In the genomic region with DNA sequence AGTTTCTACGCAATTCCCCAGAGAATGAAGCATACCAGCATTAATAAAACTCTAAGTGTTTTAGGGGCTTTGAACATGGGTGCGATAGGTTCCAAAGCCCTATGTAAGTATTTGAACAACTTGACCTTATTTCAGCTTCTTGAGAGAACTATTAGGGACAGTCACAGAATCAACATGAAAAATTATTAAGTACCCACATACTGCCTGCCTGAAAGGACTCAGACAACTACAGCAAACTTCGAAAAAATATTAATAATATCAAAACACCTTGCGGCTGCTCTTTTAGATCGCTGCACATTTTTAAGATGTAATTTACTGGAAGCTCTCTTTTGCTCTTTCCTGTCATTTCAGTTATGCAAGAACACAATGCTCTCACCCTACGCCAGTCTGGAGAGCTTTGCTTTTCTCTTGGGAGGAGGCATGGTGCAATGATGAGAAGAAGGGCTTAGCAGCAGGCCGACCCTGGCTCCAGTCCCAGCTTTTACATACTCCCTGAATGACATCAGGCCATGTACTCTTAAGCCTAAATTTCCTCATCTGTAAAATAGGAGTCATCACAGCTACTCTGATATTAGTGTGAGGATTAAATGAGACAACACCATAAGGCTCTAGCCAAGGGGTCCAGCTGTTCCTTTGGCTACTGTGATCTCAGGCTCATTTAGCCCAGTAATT, we compare ENCODE assay signal across 15 cellular contexts.
A peak's percentile ranks its signal among the peaks of the same experiment; 100 is the strongest.
DNase-seq lines count a peak whose midpoint lies in the region; ATAC-seq, FAIRE-seq and TF ChIP-seq lines count a peak whose summit lies in the region.
"Had no signal": no experiment of that assay in that cellular context is flagged by ENCODE, and none has a peak within 500 bp of the region (broad histone marks: within the 10 kb centered on the region; RNA-seq: fewer than 3 reads in every experiment).

No MANE protein-coding gene starts in this region.

- H3K4me1 ChIP-seq in kidney (ENCODE audit: control insufficient read depth in 1 of 2, insufficient read depth in 1 of 2, low read depth in 1 of 2, low read length in 2 of 2): no peaks in the 10 kb centered on the region
- peaks cover 0 to 23% (median 5%) of the 10 kb centered on the region in 4 donors for H3K4me1 ChIP-seq in tibial artery

- H3K9me3 Mint-ChIP-seq in stimulated activated effector memory CD8-positive, alpha-beta T cell treated with anti-CD3 and anti-CD28 coated beads, Interleukin-12 subunit alpha, Interleukin-12 subunit beta, amount 100 ng/mL, for 72 hours: peaks cover 6% of the 10 kb centered on the region

- DNase-seq in HT1080 (ENCODE audit: low read depth) (peak; percentile 36), bronchial epithelial cell (ENCODE audit: low read depth) (peak; percentile 28), kidney (peak; percentile 73), tibial artery (peak; percentile 91 to 92), HEK293T (ENCODE audit: extremely low spot score) (no peak), dedifferentiated amniotic fluid mesenchymal stem cell (ENCODE audit: extremely low spot score) (no peak)
- no peak for DNase-seq in stimulated activated CD4-positive, alpha-beta T cell treated with anti-CD3 and anti-CD28 coated beads, Interleukin-15, amount 100 ng/mL, for 24 hours
- no peak for DNase-seq in stimulated activated effector memory CD8-positive, alpha-beta T cell treated with anti-CD3 and anti-CD28 coated beads, Interleukin-12 subunit alpha, Interleukin-12 subunit beta, amount 100 ng/mL, for 72 hours (ENCODE audit: low spot score in 2 of 2)
- DNase-seq: anterior cingulate cortex; EL; GOT3; NK-92 treated with Interleukin-12 subunit alpha and Interleukin-12 subunit beta, amount 100 ng/mL, for 24 hours had no signal

- intact Hi-C loops in kidney (cut with DNase I): no loop called here
- intact Hi-C loops in tibial artery (cut with DNase I; ENCODE audit: low total_unique reads): no loop called here

- no peak overlapping the region for H3K9ac ChIP-seq in kidney (ENCODE audit: low read length in 2 of 2)

- no peak overlapping the region for H3K4me3 ChIP-seq in bronchial epithelial cell (ENCODE audit: low read depth, low read length)
- no peak overlapping the region for H3K4me3 ChIP-seq in kidney (ENCODE audit: low read length in 2 of 2)
- no peak overlapping the region for H3K4me3 ChIP-seq in tibial artery
- H3K4me3 ChIP-seq: smooth muscle cell had no signal

- no peak overlapping the region for H3K4me3 Mint-ChIP-seq in stimulated activated effector memory CD8-positive, alpha-beta T cell treated with anti-CD3 and anti-CD28 coated beads, Interleukin-12 subunit alpha, Interleukin-12 subunit beta, amount 100 ng/mL, for 72 hours
- H3K4me3 Mint-ChIP-seq: mesothelial cell of epicardium had no signal

- POLR2A ChIA-PET in HEK293T (lab: Yijun Ruan, JAX): no interaction called here

- H3K9me3 ChIP-seq in kidney (ENCODE audit: control insufficient read depth in 1 of 2, low read length in 2 of 2) (no peaks in the 10 kb centered on the region), tibial artery (no peaks in the 10 kb centered on the region)

- H3K4me1 Mint-ChIP-seq in stimulated activated effector memory CD8-positive, alpha-beta T cell treated with anti-CD3 and anti-CD28 coated beads, Interleukin-12 subunit alpha, Interleukin-12 subunit beta, amount 100 ng/mL, for 72 hours: no peaks in the 10 kb centered on the region
- H3K4me1 Mint-ChIP-seq: mesothelial cell of epicardium had no signal

- H3K36me3 ChIP-seq in bronchial epithelial cell (ENCODE audit: control insufficient read depth, insufficient read depth, low read length): no peaks in the 10 kb centered on the region
- no peaks in the 10 kb centered on the region for H3K36me3 ChIP-seq in kidney (ENCODE audit: control insufficient read depth in 1 of 2, insufficient read depth in 2 of 2, low read length in 2 of 2)
- no peaks in the 10 kb centered on the region for H3K36me3 ChIP-seq in tibial artery

- FAIRE-seq in bronchial epithelial cell (lab: Jason Lieb, UNC) (no peak), kidney (lab: Jason Lieb, UNC) (no peak)
- FAIRE-seq: frontal cortex had no signal

- CTCF ChIA-PET in HEK293T (lab: Yijun Ruan, JAX): no interaction called here

- H3K27ac Mint-ChIP-seq in stimulated activated effector memory CD8-positive, alpha-beta T cell treated with anti-CD3 and anti-CD28 coated beads, Interleukin-12 subunit alpha, Interleukin-12 subunit beta, amount 100 ng/mL, for 72 hours: no peak overlapping the region
- H3K27ac Mint-ChIP-seq: mesothelial cell of epicardium had no signal

- TF ChIP-seq CTCF in bronchial epithelial cell (IDR thresholded peaks at IDR 0.05; ENCODE audit: insufficient read depth, low read length, severe bottlenecking) (no peak), kidney (IDR thresholded peaks at IDR 0.05; ENCODE audit: borderline replicate concordance, extremely low read depth, insufficient read depth) (no peak), tibial artery (IDR thresholded peaks at IDR 0.05) (no peak)

- no peak for ATAC-seq in stimulated activated effector memory CD8-positive, alpha-beta T cell treated with anti-CD3 and anti-CD28 coated beads, Interleukin-12 subunit alpha, Interleukin-12 subunit beta, amount 100 ng/mL, for 72 hours

- H3K36me3 Mint-ChIP-seq in stimulated activated effector memory CD8-positive, alpha-beta T cell treated with anti-CD3 and anti-CD28 coated beads, Interleukin-12 subunit alpha, Interleukin-12 subunit beta, amount 100 ng/mL, for 72 hours: no peaks in the 10 kb centered on the region
- H3K36me3 Mint-ChIP-seq: mesothelial cell of epicardium had no signal

- H3K27ac ChIP-seq in kidney (ENCODE audit: low read depth in 2 of 2, low read length in 2 of 2) (no peak overlapping the region), tibial artery (peak overlapping the region; percentile 10 to 23)

- H3K27me3 ChIP-seq in bronchial epithelial cell (ENCODE audit: control insufficient read depth, insufficient read depth, low read length): peaks cover 3% of the 10 kb centered on the region
- H3K27me3 ChIP-seq in tibial artery: no peaks in the 10 kb centered on the region

TF ChIP-seq in HEK293T, 16 proteins besides CTCF, POLR2A, EP300 and RAD21:
- TF ChIP-seq L3MBTL2 (conservative IDR thresholded peaks at IDR 0.05) (no peak), FOXK2 (IDR thresholded peaks at IDR 0.05) (no peak), ELF4 (IDR thresholded peaks at IDR 0.05) (no peak), FOXM1 (IDR thresholded peaks at IDR 0.05; ENCODE audit: borderline replicate concordance) (no peak), LEF1 (IDR thresholded peaks at IDR 0.05; ENCODE audit: borderline replicate concordance) (no peak), NFRKB (IDR thresholded peaks at IDR 0.05) (no peak), HDGF (IDR thresholded peaks at IDR 0.05; ENCODE audit: borderline replicate concordance) (no peak), ARNT (IDR thresholded peaks at IDR 0.05) (no peak), CTBP1 (IDR thresholded peaks at IDR 0.05; ENCODE audit: borderline replicate concordance) (no peak), SP1 (IDR thresholded peaks at IDR 0.05) (no peak), ZNF384 (IDR thresholded peaks at IDR 0.05) (no peak), FOXA1 (IDR thresholded peaks at IDR 0.05) (no peak), SUZ12 (IDR thresholded peaks at IDR 0.05) (no peak), BHLHE40 (IDR thresholded peaks at IDR 0.05; ENCODE audit: borderline replicate concordance) (no peak), TARDBP (IDR thresholded peaks at IDR 0.05) (no peak)
- TF ChIP-seq, protein P1, sequence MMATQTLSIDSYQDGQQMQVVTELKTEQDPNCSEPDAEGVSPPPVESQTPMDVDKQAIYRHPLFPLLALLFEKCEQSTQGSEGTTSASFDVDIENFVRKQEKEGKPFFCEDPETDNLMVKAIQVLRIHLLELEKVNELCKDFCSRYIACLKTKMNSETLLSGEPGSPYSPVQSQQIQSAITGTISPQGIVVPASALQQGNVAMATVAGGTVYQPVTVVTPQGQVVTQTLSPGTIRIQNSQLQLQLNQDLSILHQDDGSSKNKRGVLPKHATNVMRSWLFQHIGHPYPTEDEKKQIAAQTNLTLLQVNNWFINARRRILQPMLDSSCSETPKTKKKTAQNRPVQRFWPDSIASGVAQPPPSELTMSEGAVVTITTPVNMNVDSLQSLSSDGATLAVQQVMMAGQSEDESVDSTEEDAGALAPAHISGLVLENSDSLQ (IDR thresholded peaks at IDR 0.05): no peak

Comparison
In these comparisons a context has a peak if more than half of its experiments do, and no peak if none do; other contexts are left out.
1. DNase-seq: peak in HT1080 (single experiment), bronchial epithelial cell (single experiment), kidney (single experiment) and tibial artery (2 of 2); none in stimulated activated CD4-positive, alpha-beta T cell treated with anti-CD3 and anti-CD28 coated beads, Interleukin-15, amount 100 ng/mL, for 24 hours (single experiment), HEK293T (single experiment), dedifferentiated amniotic fluid mesenchymal stem cell (single experiment) and stimulated activated effector memory CD8-positive, alpha-beta T cell treated with anti-CD3 and anti-CD28 coated beads, Interleukin-12 subunit alpha, Interleukin-12 subunit beta, amount 100 ng/mL, for 72 hours (0 of 2).
2. H3K27ac ChIP-seq: peak in tibial artery (2 of 2); none in kidney (0 of 2).